ENCODE assay signal across 7 cellular contexts in genomic region chr1:247642742-247643141, GRCh38. TPM values are rescaled to one million over a fixed set of nuclear protein-coding genes. Genes with fewer than 3 reads are reported as not detected.
"Had no signal": no experiment of that assay in that cellular context is flagged by ENCODE, and none has a peak within 500 bp of the region (broad histone marks: within the 10 kb centered on the region; RNA-seq: fewer than 3 reads in every experiment).

No MANE protein-coding gene starts in this region.

- DNase-seq: IMR-90, KBM-7 had no signal

- ATAC-seq: HepG2, K562 had no signal

- H3K27ac ChIP-seq: HL-60 had no signal

- H3K4me3 ChIP-seq: K562 had no signal

RNA-seq across cellular contexts. Expression of gene OR13G1, which starts 36.8 kb away (rescaled TPM):
- total RNA-seq: HepG2, HT-29, HT1080, IMR-90, K562 had no signal

RNA-seq across cellular contexts. Expression of gene OR2G3, which starts 37.4 kb away (rescaled TPM):
- total RNA-seq: HepG2, HT-29, HT1080, IMR-90, K562 had no signal

RNA-seq across cellular contexts. Expression of gene OR2G2, which starts 54.6 kb away (rescaled TPM):
- total RNA-seq: HepG2, HT-29, HT1080, IMR-90, K562 had no signal
